Comparison of ENCODE assay signal across 38 cellular contexts in the genomic region with DNA sequence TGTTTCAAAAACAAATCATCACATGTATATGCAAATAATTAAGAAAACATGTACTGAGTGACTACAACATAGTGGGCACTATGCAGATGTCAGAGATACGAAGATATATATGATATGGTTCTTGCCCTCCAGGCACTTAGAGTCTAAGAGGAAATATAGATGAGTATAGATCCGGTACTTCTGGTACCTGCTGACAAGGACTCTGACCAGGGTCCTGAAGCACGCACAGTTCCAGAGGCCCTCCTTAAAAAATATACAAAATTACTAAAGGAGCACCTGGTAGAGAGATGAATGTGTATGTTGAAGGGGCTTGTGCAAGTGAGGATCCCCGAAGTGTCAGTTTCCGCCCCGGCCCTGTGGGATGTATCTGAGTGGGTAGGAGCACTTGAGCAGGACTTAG. TPM values are rescaled to one million over a fixed set of nuclear protein-coding genes. Genes with fewer than 3 reads are reported as not detected.
"Had no signal": no experiment of that assay in that cellular context is flagged by ENCODE, and none has a peak within 500 bp of the region (broad histone marks: within the 10 kb centered on the region; RNA-seq: fewer than 3 reads in every experiment).

No MANE protein-coding gene starts in this region.

- H3K4me3 Mint-ChIP-seq: activated B cell treated with CpG ODN at 0.5 μM for 24 hours; activated CD4-positive, alpha-beta memory T cell treated with anti-CD3 and anti-CD28 coated beads for 36 hours; activated CD4-positive, alpha-beta T cell treated with anti-CD3 and anti-CD28 coated beads, Interleukin-2, amount 10 ng/mL, durations not matched to agents 24 days and 14 days; activated CD8-positive, alpha-beta T cell treated with anti-CD3 and anti-CD28 coated beads for 36 hours; activated naive CD4-positive, alpha-beta T cell treated with anti-CD3 and anti-CD28 coated beads for 36 hours; activated naive CD8-positive, alpha-beta T cell treated with anti-CD3 and anti-CD28 coated beads for 36 hours; activated T-cell treated with anti-CD3 and anti-CD28 coated beads, Interleukin-2, amount 50 U/mL, for 4 hours; activated T-cell treated with anti-CD3 and anti-CD28 coated beads, Interleukin-2, amount 50 U/mL, for 72 hours; activated T-helper 1 cell treated with anti-CD3 and anti-CD28 coated beads, Interleukin-12 subunit alpha, Interleukin-12 subunit beta, Interleukin-2, Interleukin-4 antibody, amounts not matched to agents 30 ng/mL and 10 ng/mL and 1 ng/mL, durations not matched to agents 14 hours and 24 hours and 36 hours; activated T-helper 17 cell treated with anti-CD3 and anti-CD28 coated beads, Interleukin-2, amount 50 U/mL, for 72 hours; central memory CD8-positive, alpha-beta T cell; T-helper 2 cell treated with Interferon-gamma antibody and Interleukin-4, amounts not matched to agents 5 μg/mL and 100 μg/mL, for 36 hours had no signal

- ATAC-seq: activated CD8-positive, alpha-beta T cell treated with anti-CD3 and anti-CD28 coated beads for 36 hours; activated naive CD4-positive, alpha-beta T cell treated with anti-CD3 and anti-CD28 coated beads, Interleukin-2, amount 50 U/mL, for 72 hours; activated T-cell treated with anti-CD3 and anti-CD28 coated beads, Interleukin-2, amount 50 U/mL, for 4 hours; activated T-cell treated with anti-CD3 and anti-CD28 coated beads, Interleukin-2, amount 50 U/mL, for 72 hours; activated T-helper 17 cell treated with anti-CD3 and anti-CD28 coated beads, Interleukin-2, amount 50 U/mL, for 72 hours; body of pancreas had no signal

- H3K4me1 ChIP-seq: adrenal gland, body of pancreas had no signal

- H3K27ac Mint-ChIP-seq: activated B cell treated with CpG ODN at 0.5 μM for 24 hours; activated CD4-positive, alpha-beta memory T cell treated with anti-CD3 and anti-CD28 coated beads for 36 hours; activated CD4-positive, alpha-beta T cell treated with anti-CD3 and anti-CD28 coated beads, Interleukin-2, amount 10 ng/mL, durations not matched to agents 24 days and 14 days; activated CD8-positive, alpha-beta T cell treated with anti-CD3 and anti-CD28 coated beads for 36 hours; activated naive CD4-positive, alpha-beta T cell treated with anti-CD3 and anti-CD28 coated beads for 36 hours; activated naive CD4-positive, alpha-beta T cell treated with anti-CD3 and anti-CD28 coated beads, Interleukin-2, amount 50 U/mL, for 72 hours; activated naive CD8-positive, alpha-beta T cell treated with anti-CD3 and anti-CD28 coated beads for 36 hours; activated T-cell treated with anti-CD3 and anti-CD28 coated beads, Interleukin-2, amount 50 U/mL, for 72 hours; activated T-helper 1 cell treated with anti-CD3 and anti-CD28 coated beads, Interleukin-12 subunit alpha, Interleukin-12 subunit beta, Interleukin-2, Interleukin-4 antibody, amounts not matched to agents 30 ng/mL and 10 ng/mL and 1 ng/mL, durations not matched to agents 14 hours and 24 hours and 36 hours; activated T-helper 17 cell treated with anti-CD3 and anti-CD28 coated beads, Interleukin-2, amount 50 U/mL, for 72 hours; T-helper 2 cell treated with Interferon-gamma antibody and Interleukin-4, amounts not matched to agents 5 μg/mL and 100 μg/mL, for 36 hours had no signal

- DNase-seq: activated B cell treated with CpG ODN at 0.5 μM for 24 hours; activated CD4-positive, alpha-beta memory T cell treated with anti-CD3 and anti-CD28 coated beads for 36 hours; activated CD4-positive, alpha-beta T cell treated with anti-CD3 and anti-CD28 coated beads for 4 hours; activated CD4-positive, alpha-beta T cell treated with anti-CD3 and anti-CD28 coated beads, Interleukin-2, amount 10 ng/mL, durations not matched to agents 24 days and 14 days; activated CD4-positive, alpha-beta T cell treated with anti-CD3 and anti-CD28 coated beads, Interleukin-2, amount 50 U/mL, for 1 hour; activated CD4-positive, alpha-beta T cell treated with anti-CD3 and anti-CD28 coated beads, Interleukin-2, amount 50 U/mL, for 4 hours; activated CD4-positive, CD25-positive, alpha-beta regulatory T cell treated with anti-CD3 and anti-CD28 coated beads, Interleukin-2, amount 50 U/mL, for 72 hours; activated CD8-positive, alpha-beta memory T cell treated with anti-CD3 and anti-CD28 coated beads, Interleukin-2, amount 50 U/mL, for 4 hours; activated CD8-positive, alpha-beta T cell treated with anti-CD3 and anti-CD28 coated beads for 36 hours; activated effector memory CD4-positive, alpha-beta T cell treated with anti-CD3 and anti-CD28 coated beads, Interleukin-2, amount 50 U/mL, for 16 hours; activated gamma-delta T cell treated with Interleukin-2 at 50 U/mL for 16 hours; activated naive CD4-positive, alpha-beta T cell; activated naive CD4-positive, alpha-beta T cell treated with anti-CD3 and anti-CD28 coated beads for 36 hours; activated naive CD4-positive, alpha-beta T cell treated with anti-CD3 and anti-CD28 coated beads, Interleukin-2, amount 50 U/mL, for 16 hours; activated naive CD8-positive, alpha-beta T cell treated with anti-CD3 and anti-CD28 coated beads for 36 hours; activated T-cell treated with anti-CD3 and anti-CD28 coated beads for 4 hours; activated T-cell treated with anti-CD3 and anti-CD28 coated beads, Interleukin-2, amount 50 U/mL, for 1 hour; activated T-cell treated with anti-CD3 and anti-CD28 coated beads, Interleukin-2, amount 50 U/mL, for 4 hours; activated T-cell treated with anti-CD3 and anti-CD28 coated beads, Interleukin-2, amount 50 U/mL, for 72 hours; adrenal gland; amniotic stem cell; aorta; body of pancreas; caudate nucleus; cerebellar nuclear complex; T-helper 2 cell; T-helper 9 cell had no signal

- H3K36me3 ChIP-seq: adrenal gland, cardiac muscle cell had no signal

- FAIRE-seq: astrocyte, TTC549 had no signal

- H3K27me3 Mint-ChIP-seq: activated CD4-positive, alpha-beta memory T cell treated with anti-CD3 and anti-CD28 coated beads for 36 hours had no signal

- H3K27me3 ChIP-seq: body of pancreas, cardiac muscle cell had no signal

- H3K27ac ChIP-seq: adrenal gland, body of pancreas, cardiac muscle cell, VCaP had no signal

- H3K9me3 ChIP-seq: adrenal gland, body of pancreas had no signal

- H3K4me3 ChIP-seq: adrenal gland, body of pancreas, cardiac muscle cell had no signal

- H3K4me1 Mint-ChIP-seq: activated CD4-positive, alpha-beta T cell treated with anti-CD3 and anti-CD28 coated beads, Interleukin-2, amount 10 ng/mL, durations not matched to agents 24 days and 14 days; activated naive CD8-positive, alpha-beta T cell treated with anti-CD3 and anti-CD28 coated beads for 36 hours; activated T-helper 17 cell treated with anti-CD3 and anti-CD28 coated beads, Interleukin-2, amount 50 U/mL, for 72 hours; central memory CD8-positive, alpha-beta T cell had no signal

- H3K36me3 Mint-ChIP-seq: activated CD4-positive, alpha-beta memory T cell treated with anti-CD3 and anti-CD28 coated beads for 36 hours; activated naive CD4-positive, alpha-beta T cell treated with anti-CD3 and anti-CD28 coated beads, Interleukin-2, amount 50 U/mL, for 72 hours; activated naive CD8-positive, alpha-beta T cell treated with anti-CD3 and anti-CD28 coated beads for 36 hours had no signal

- H3K9me3 Mint-ChIP-seq: activated B cell treated with CpG ODN at 0.5 μM for 24 hours; activated CD4-positive, alpha-beta memory T cell treated with anti-CD3 and anti-CD28 coated beads for 36 hours; activated CD4-positive, alpha-beta T cell treated with anti-CD3 and anti-CD28 coated beads, Interleukin-2, amount 10 ng/mL, durations not matched to agents 24 days and 14 days; activated CD8-positive, alpha-beta T cell treated with anti-CD3 and anti-CD28 coated beads for 36 hours; activated naive CD4-positive, alpha-beta T cell treated with anti-CD3 and anti-CD28 coated beads for 36 hours; activated naive CD8-positive, alpha-beta T cell treated with anti-CD3 and anti-CD28 coated beads for 36 hours; activated T-cell treated with anti-CD3 and anti-CD28 coated beads, Interleukin-2, amount 50 U/mL, for 4 hours; activated T-helper 1 cell treated with anti-CD3 and anti-CD28 coated beads, Interleukin-12 subunit alpha, Interleukin-12 subunit beta, Interleukin-2, Interleukin-4 antibody, amounts not matched to agents 30 ng/mL and 10 ng/mL and 1 ng/mL, durations not matched to agents 14 hours and 24 hours and 36 hours; central memory CD8-positive, alpha-beta T cell; T-helper 2 cell treated with Interferon-gamma antibody and Interleukin-4, amounts not matched to agents 5 μg/mL and 100 μg/mL, for 36 hours had no signal

RNA-seq across cellular contexts. Expression of gene MTUS2, which starts 31.3 kb away (rescaled TPM):
- total RNA-seq: activated B cell treated with CpG ODN at 0.5 μM for 24 hours; activated CD4-positive, alpha-beta memory T cell treated with anti-CD3 and anti-CD28 coated beads for 36 hours; activated CD4-positive, alpha-beta T cell treated with anti-CD3 and anti-CD28 coated beads, Interleukin-2, amount 10 ng/mL, durations not matched to agents 24 days and 14 days; activated CD8-positive, alpha-beta memory T cell treated with anti-CD3 and anti-CD28 coated beads for 36 hours; activated CD8-positive, alpha-beta T cell treated with anti-CD3 and anti-CD28 coated beads for 36 hours; activated naive CD4-positive, alpha-beta T cell treated with anti-CD3 and anti-CD28 coated beads for 36 hours; activated naive CD4-positive, alpha-beta T cell treated with anti-CD3 and anti-CD28 coated beads, Interleukin-2, amount 50 U/mL, for 72 hours; activated naive CD8-positive, alpha-beta T cell treated with anti-CD3 and anti-CD28 coated beads for 36 hours; activated T-cell treated with anti-CD3 and anti-CD28 coated beads, Interleukin-2, amount 50 U/mL, for 4 hours; activated T-helper 1 cell treated with anti-CD3 and anti-CD28 coated beads, Interleukin-12 subunit alpha, Interleukin-12 subunit beta, Interleukin-2, Interleukin-4 antibody, amounts not matched to agents 30 ng/mL and 10 ng/mL and 1 ng/mL, durations not matched to agents 14 hours and 24 hours and 36 hours; bronchial epithelial cell had no signal
